Comparison of ENCODE assay signal across 8 cellular contexts in the genomic region with DNA sequence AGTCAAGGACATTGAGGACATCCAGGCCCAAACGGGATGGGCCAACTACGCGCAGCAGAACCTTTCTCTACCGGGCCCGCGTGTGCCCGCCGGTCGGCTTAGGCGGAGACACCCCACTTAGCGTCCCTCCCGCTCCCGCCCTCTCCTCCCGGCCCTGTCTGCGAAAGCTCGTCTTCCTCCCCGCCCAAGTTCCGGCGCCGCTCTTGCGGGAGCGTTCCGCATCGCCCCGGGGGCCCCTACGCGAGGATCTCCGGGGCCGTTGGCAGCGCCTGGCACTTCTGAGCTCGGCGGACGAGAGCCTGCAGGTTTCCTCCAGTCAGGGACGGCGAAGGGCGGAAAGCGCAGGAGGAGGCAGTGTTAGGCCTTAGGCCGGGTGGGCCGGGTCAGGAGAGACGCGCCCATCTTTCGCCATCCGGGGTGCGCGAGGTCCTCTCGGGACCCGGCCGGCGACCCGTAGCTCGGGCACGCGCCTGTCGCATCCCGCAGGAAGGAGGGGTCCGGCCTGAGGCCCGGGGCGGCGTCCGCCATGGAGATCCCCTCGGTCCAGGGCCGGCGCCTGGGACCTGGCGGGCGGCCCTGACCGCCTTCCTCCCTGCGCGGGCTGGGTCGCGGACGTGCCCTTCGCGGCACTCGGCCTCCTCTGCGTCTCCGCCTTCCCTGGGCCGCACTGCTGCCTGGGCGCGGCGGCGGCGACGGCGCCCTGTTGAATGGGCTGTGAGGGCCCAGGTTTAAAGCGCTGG. TPM values are rescaled to one million over a fixed set of nuclear protein-coding genes. Genes with fewer than 3 reads are reported as not detected.
DNase-seq lines count a peak whose midpoint lies in the region; ATAC-seq, FAIRE-seq and TF ChIP-seq lines count a peak whose summit lies in the region.

TSS of gene FEM1B (plus strand) at position 141 of the 740 bp plus-strand sequence. CDS start 673 bp downstream, outside the sequence.

- peak within 1 kb of the TSS; percentile 86 for H3K4me3 ChIP-seq in IMR-90 (ENCODE audit: insufficient read depth, low read depth, low read length)
- peak within 1 kb of the TSS; percentile 82 for H3K4me3 ChIP-seq in OCI-LY7 (ENCODE audit: low read depth, low read length, poor library complexity, severe bottlenecking)
- peak within 1 kb of the TSS; percentile 39 to 85 (median 68) for H3K4me3 ChIP-seq in endothelial cell of umbilical vein (replicated peaks in 1 of 3; ENCODE audit: insufficient read depth in 1 of 3, low read depth in 1 of 3, low read length in 3 of 3)

- CTCF ChIA-PET in IMR-90 (lab: Yijun Ruan, JAX) (interaction anchor here (1.0 kb wide), 1 partner anchor 25 kb away, joined by 4 read pairs; no protein-coding TSS in a partner anchor), OCI-LY7 (lab: Charles Lee; ENCODE audit: unreplicated experiment) (interaction anchor here (0.7 to 1.0 kb wide), 2 partner anchors 25 to 28 kb away, joined by 3 to 4 read pairs; no protein-coding TSS in a partner anchor), endothelial cell of umbilical vein (lab: Charles Lee) (interaction anchor here (1.0 to 3.7 kb wide), 7 partner anchors 12 to 282 kb away, joined by 3 to 26 read pairs (median 5); no protein-coding TSS in a partner anchor)

- TF ChIP-seq CTCF in IMR-90 (conservative IDR thresholded peaks at IDR 0.05; ENCODE audit: low read depth, low read length) (no peak), OCI-LY7 (conservative IDR thresholded peaks at IDR 0.05; ENCODE audit: low read length) (no peak), endothelial cell of umbilical vein (IDR thresholded peaks at IDR 0.05; ENCODE audit: extremely low read depth in 1 of 2, insufficient read depth in 1 of 2, low read depth in 1 of 2, low read length in 2 of 2) (peak in 1 of 2 donors; percentile 25)

- H3K27ac ChIP-seq in IMR-90 (ENCODE audit: insufficient read depth, low read length) = peak within 1 kb of the TSS; percentile 98
- H3K27ac ChIP-seq in OCI-LY7 (ENCODE audit: low read depth, low read length, poor library complexity, severe bottlenecking) = peak within 1 kb of the TSS; percentile 79
- H3K27ac ChIP-seq in endothelial cell of umbilical vein (ENCODE audit: insufficient read depth, low read depth, low read length) = peak within 1 kb of the TSS; percentile 59

- no peaks in the 10 kb centered on the region for H3K27me3 ChIP-seq in IMR-90 (ENCODE audit: control insufficient read depth, insufficient read depth, low read length)
- no peaks in the 10 kb centered on the region for H3K27me3 ChIP-seq in endothelial cell of umbilical vein (ENCODE audit: control insufficient read depth in 2 of 2, insufficient read depth in 2 of 2, low read length in 2 of 2)

- peak; percentile 70 for FAIRE-seq in endothelial cell of umbilical vein (lab: Jason Lieb, UNC)

- H2AFZ ChIP-seq in IMR-90 (replicated peaks; ENCODE audit: low read length, poor library complexity) (peak within 1 kb of the TSS; percentile 99), OCI-LY7 (ENCODE audit: low read length) (peak within 1 kb of the TSS; percentile 89), endothelial cell of umbilical vein (ENCODE audit: low read depth, low read length) (peak within 1 kb of the TSS; percentile 56)

- peak within 1 kb of the TSS; percentile 97 for H3K56ac ChIP-seq in IMR-90 (ENCODE audit: extremely low read depth, insufficient read depth, low read length)

- H2BK5ac ChIP-seq in IMR-90 (ENCODE audit: low read depth, low read length, poor library complexity, severe bottlenecking) = peak within 1 kb of the TSS; percentile 97

- peak within 1 kb of the TSS; percentile 95 for H2AK5ac ChIP-seq in IMR-90 (ENCODE audit: low read depth, low read length)

- H3K23ac ChIP-seq in IMR-90 (ENCODE audit: low read depth, low read length) = peak within 1 kb of the TSS; percentile 98

- H3K14ac ChIP-seq in IMR-90 (replicated peaks; ENCODE audit: low read depth, low read length) = peak within 1 kb of the TSS; percentile 97

- POLR2A ChIA-PET in IMR-90 (lab: Charles Lee; ENCODE audit: unreplicated experiment) (interaction anchor here (0.6 to 0.8 kb wide), 9 partner anchors 18 to 414 kb away, joined by 3 to 6 read pairs (median 5); no protein-coding TSS in a partner anchor), OCI-LY7 (lab: Charles Lee) (interaction anchor here (1.7 to 1.9 kb wide), 2 partner anchors 19 kb away, joined by 4 read pairs; no protein-coding TSS in a partner anchor), endothelial cell of umbilical vein (lab: Charles Lee) (interaction anchor here (1.0 to 1.7 kb wide), 4 partner anchors 11 to 272 kb away, joined by 3 to 7 read pairs (median 4); no protein-coding TSS in a partner anchor)

- H2BK120ac ChIP-seq in IMR-90 (ENCODE audit: low read depth, low read length) = peak within 1 kb of the TSS; percentile 93

- no peak for TF ChIP-seq RAD21 in IMR-90 (IDR thresholded peaks at IDR 0.05; ENCODE audit: low read length)

- peak within 1 kb of the TSS; percentile 85 for H2BK20ac ChIP-seq in IMR-90 (ENCODE audit: low read depth, low read length)

- peak; percentile 90 for TF ChIP-seq POLR2A in IMR-90 (IDR thresholded peaks at IDR 0.05; ENCODE audit: low read depth, low read length)
- TF ChIP-seq POLR2A in endothelial cell of umbilical vein (IDR thresholded peaks at IDR 0.05; ENCODE audit: low read depth, low read length) = peak; percentile 12

- in situ Hi-C loops in IMR-90 (cut with MboI; ENCODE audit: low sequenced_read_pairs) = no loop called here

- H3K79me1 ChIP-seq in IMR-90 (ENCODE audit: low read depth in 1 of 2, low read length in 2 of 2) = peaks cover 17 to 60% of the 10 kb centered on the region in 2 experiments

- H3K4me1 ChIP-seq in IMR-90 (ENCODE audit: control insufficient read depth, insufficient read depth, low read length) (peaks cover 31% of the 10 kb centered on the region), OCI-LY7 (ENCODE audit: insufficient read depth, low read length, poor library complexity, severe bottlenecking) (peaks cover 33% of the 10 kb centered on the region), endothelial cell of umbilical vein (ENCODE audit: control insufficient read depth, extremely low read depth, insufficient read depth, low read length) (peaks cover 37% of the 10 kb centered on the region)

- H3K4me2 ChIP-seq in IMR-90 (ENCODE audit: low read depth, low read length) (peak within 1 kb of the TSS; percentile 98), OCI-LY7 (ENCODE audit: low read length) (peak within 1 kb of the TSS; percentile 95), endothelial cell of umbilical vein (ENCODE audit: insufficient read depth, low read length) (peak within 1 kb of the TSS; percentile 86)

- intact Hi-C loops in IMR-90 (cut with micrococcal nuclease) = no loop called here
- intact Hi-C loops in OCI-LY7 (cut with micrococcal nuclease; ENCODE audit: unreplicated experiment) = loop anchor here (2.0 to 5.0 kb wide), 3 partner anchors 21 to 495 kb away; partner anchors contain the start of gene CLN6
- intact Hi-C loops in endothelial cell of umbilical vein (cut with micrococcal nuclease) = loop anchor here (1.0 kb wide), 1 partner anchor 47 kb away; no protein-coding TSS in a partner anchor

- H3K9me3 ChIP-seq in IMR-90 (ENCODE audit: control insufficient read depth, insufficient read depth, low read length) (no peaks in the 10 kb centered on the region), OCI-LY7 (ENCODE audit: low read length) (no peaks in the 10 kb centered on the region), endothelial cell of umbilical vein (replicated peaks; ENCODE audit: control insufficient read depth, insufficient read depth, low read length) (no peaks in the 10 kb centered on the region)

- peak within 1 kb of the TSS; percentile 90 for H3K18ac ChIP-seq in IMR-90 (ENCODE audit: low read depth, low read length)

- DNase-seq in DMS 273 (lab: John Stamatoyannopoulos, UW; ENCODE audit: unreplicated experiment) (peak; percentile 94), IMR-90 (peak; percentile 92), OCI-LY7 (ENCODE audit: low spot score) (peak; percentile 90), activated T-cell treated with anti-CD3 and anti-CD28 coated beads for 1 hour (ENCODE audit: low read depth) (peak; percentile 81), endothelial cell of umbilical vein (ENCODE audit: low read depth, low spot score) (peak; percentile 92), middle frontal gyrus (ENCODE audit: extremely low spot score, low spot score) (peak; percentile 83)
- peak; percentile 79 to 81 for DNase-seq in stimulated activated CD8-positive, alpha-beta memory T cell treated with anti-CD3 and anti-CD28 coated beads, Interleukin-2, amount 100 ng/mL, for 48 hours (ENCODE audit: low read depth in 2 of 2)

- H4K91ac ChIP-seq in IMR-90 (ENCODE audit: insufficient read depth, low read depth, low read length) = peak within 1 kb of the TSS; percentile 96

- H3K9me1 ChIP-seq in IMR-90 (ENCODE audit: insufficient read depth, low read length) (peaks cover 17% of the 10 kb centered on the region), endothelial cell of umbilical vein (replicated peaks; ENCODE audit: control insufficient read depth, extremely low read depth, insufficient read depth, low read length) (no peaks in the 10 kb centered on the region)

- no peaks in the 10 kb centered on the region for H3K9me2 ChIP-seq in OCI-LY7 (ENCODE audit: insufficient read depth, low read length)

- peaks cover 2% of the 10 kb centered on the region; the same call in 1 of the 2 replicates for H3K36me3 ChIP-seq in IMR-90 (ENCODE audit: control insufficient read depth, insufficient read depth, low read length)
- peaks cover 16% of the 10 kb centered on the region; the same call in 1 of the 2 replicates for H3K36me3 ChIP-seq in OCI-LY7 (ENCODE audit: insufficient read depth, low read length)
- H3K36me3 ChIP-seq in endothelial cell of umbilical vein (ENCODE audit: control insufficient read depth in 2 of 2, extremely low read depth in 1 of 2, insufficient read depth in 2 of 2, low read length in 2 of 2) = no peaks in the 10 kb centered on the region

- H3K9ac ChIP-seq in IMR-90 (ENCODE audit: low read depth, low read length) (peak within 1 kb of the TSS; percentile 87), endothelial cell of umbilical vein (replicated peaks; ENCODE audit: extremely low read depth, insufficient read depth, low read length) (peak within 1 kb of the TSS; percentile 89)

- peak within 1 kb of the TSS; percentile 94 for H2BK15ac ChIP-seq in IMR-90 (ENCODE audit: low read depth, low read length)

- H4K20me1 ChIP-seq in IMR-90 (ENCODE audit: insufficient read depth, low read length) = peaks cover 46% of the 10 kb centered on the region
- H4K20me1 ChIP-seq in OCI-LY7 (ENCODE audit: insufficient read depth, low read length) = peaks cover 30% of the 10 kb centered on the region
- peaks cover 2% of the 10 kb centered on the region for H4K20me1 ChIP-seq in endothelial cell of umbilical vein (replicated peaks; ENCODE audit: control insufficient read depth, extremely low read depth, insufficient read depth, low read length)

- H2AK9ac ChIP-seq in IMR-90 (replicated peaks; ENCODE audit: low read depth, low read length, poor library complexity) = peak within 1 kb of the TSS; percentile 96

- 0% methylated on average over 21 of the region's 85 CpGs; no CpG with 5 or more reads in 1 of the 2 experiments for WGBS in IMR-90 (ENCODE audit: extremely low coverage in 2 of 2, insufficient read length in 1 of 2), 2 experiments

- dilution Hi-C loops in IMR-90 (cut with HindIII; ENCODE audit: low sequenced_read_pairs, unreplicated experiment) = no loop called here
- dilution Hi-C loops in endothelial cell of umbilical vein (cut with MboI; ENCODE audit: extremely low pct_ligation_motif_present, low sequenced_read_pairs) = no loop called here

- H3K4ac ChIP-seq in IMR-90 (ENCODE audit: low read depth, low read length) = peak within 1 kb of the TSS; percentile 96

- ATAC-seq in GM21528 (IDR thresholded peaks at IDR 0.05; ENCODE audit: low FRiP score, unreplicated experiment) = peak; percentile 76
- ATAC-seq in IMR-90 (ENCODE audit: low read depth) = peak; percentile 86

- peak within 1 kb of the TSS; percentile 92 for H4K5ac ChIP-seq in IMR-90 (ENCODE audit: low read depth, low read length)

- BruUV-seq in IMR-90 (replicated peaks; lab: Mats Ljungman, UMichigan) = no TSS peak
- BruUV-seq in OCI-LY7 (replicated peaks; lab: Mats Ljungman, UMichigan) = no TSS peak
- BruUV-seq in endothelial cell of umbilical vein (replicated peaks; lab: Mats Ljungman, UMichigan) = no TSS peak

- H3K79me2 ChIP-seq in OCI-LY7 (ENCODE audit: insufficient read depth, low read depth, low read length) (peaks cover 44% of the 10 kb centered on the region), endothelial cell of umbilical vein (ENCODE audit: control insufficient read depth, insufficient read depth, low read length) (peaks cover 45% of the 10 kb centered on the region)

- H4K8ac ChIP-seq in IMR-90 (ENCODE audit: low read depth in 2 of 2, low read length in 2 of 2) = peak within 1 kb of the TSS; percentile 97 to 99

RNA-seq across cellular contexts. Expression of gene FEM1B, which starts in this region (rescaled TPM):
- total RNA-seq in IMR-90 (2012; rRNA removed) (47.2 and 51.4 TPM in 2 replicates), OCI-LY7 (2022) (37.3 and 50.8 TPM in 2 replicates), endothelial cell of umbilical vein (33.2 TPM in 2 replicates)
- polyA plus RNA-seq in IMR-90 (2012; rRNA removed) (16.2 and 16.9 TPM in 2 replicates), endothelial cell of umbilical vein (11.1 and 16.3 TPM in 2 replicates)
- 3.0 and 4.1 TPM in 2 replicates for polyA plus RNA-seq in IMR-90 (2012; cell fraction: cytosol; rRNA removed)
- polyA plus RNA-seq in IMR-90 (2012; cell fraction: nucleus; rRNA removed; ENCODE audit: low replicate concordance) = 3.5 and 17.2 TPM in 2 replicates
- 35.5 and 37.1 TPM in 2 replicates for total RNA-seq in OCI-LY7 (2014; rRNA removed; shearing (Covaris generic))
- polyA plus RNA-seq in endothelial cell of umbilical vein (2011; cell fraction: cytosol; rRNA removed) = 10.0 and 15.6 TPM in 2 replicates
- 13.9 and 17.7 TPM in 2 replicates for polyA plus RNA-seq in endothelial cell of umbilical vein (2011; cell fraction: nucleus; rRNA removed)
- polyA plus RNA-seq in endothelial cell of umbilical vein (2012) = 12.7 and 17.6 TPM in 2 replicates
- polyA minus RNA-seq in endothelial cell of umbilical vein = 133 and 162 TPM in 2 replicates
- polyA minus RNA-seq in endothelial cell of umbilical vein (2011; cell fraction: cytosol; rRNA and poly(A)+ RNA removed) = 122 TPM
- 47.7 and 81.6 TPM in 2 replicates for polyA minus RNA-seq in endothelial cell of umbilical vein (2011; cell fraction: nucleus; rRNA and poly(A)+ RNA removed)

Comparison
In these comparisons a context has a peak if more than half of its experiments do, and no peak if none do; other contexts are left out.
1. Peak in every context shown above with its lines: DNase-seq, ATAC-seq, H3K4me3 ChIP-seq and H3K27ac ChIP-seq.